Comparison of ENCODE assay signal across 8 cellular contexts in genomic region chr11:77270921-77271320, GRCh38. TPM values are rescaled to one million over a fixed set of nuclear protein-coding genes. Genes with fewer than 3 reads are reported as not detected.
"Had no signal": no experiment of that assay in that cellular context is flagged by ENCODE, and none has a peak within 500 bp of the region (broad histone marks: within the 10 kb centered on the region; RNA-seq: fewer than 3 reads in every experiment).

No MANE protein-coding gene starts in this region.

- H3K27ac Mint-ChIP-seq: IgD-negative memory B cell had no signal

- H3K27me3 Mint-ChIP-seq: IgD-negative memory B cell had no signal

- H3K9me3 Mint-ChIP-seq: IgD-negative memory B cell had no signal

- H3K4me1 Mint-ChIP-seq: IgD-negative memory B cell had no signal

- ATAC-seq: HepG2, K562 had no signal

- DNase-seq: KBM-7, KG1 had no signal

- H3K4me3 Mint-ChIP-seq: IgD-negative memory B cell had no signal

- H3K4me3 ChIP-seq: K562 had no signal

- H3K36me3 Mint-ChIP-seq: IgD-negative memory B cell had no signal

- H3K27ac ChIP-seq: HL-60 had no signal

RNA-seq across cellular contexts. Expression of gene GDPD4, which starts 30.6 kb away (rescaled TPM):
- total RNA-seq: HepG2, HT-29, HT1080 had no signal
- polyA plus RNA-seq: HepG2, IgD-negative memory B cell, K562 had no signal
